ENCODE assay signal across 16 cellular contexts in the genomic region with DNA sequence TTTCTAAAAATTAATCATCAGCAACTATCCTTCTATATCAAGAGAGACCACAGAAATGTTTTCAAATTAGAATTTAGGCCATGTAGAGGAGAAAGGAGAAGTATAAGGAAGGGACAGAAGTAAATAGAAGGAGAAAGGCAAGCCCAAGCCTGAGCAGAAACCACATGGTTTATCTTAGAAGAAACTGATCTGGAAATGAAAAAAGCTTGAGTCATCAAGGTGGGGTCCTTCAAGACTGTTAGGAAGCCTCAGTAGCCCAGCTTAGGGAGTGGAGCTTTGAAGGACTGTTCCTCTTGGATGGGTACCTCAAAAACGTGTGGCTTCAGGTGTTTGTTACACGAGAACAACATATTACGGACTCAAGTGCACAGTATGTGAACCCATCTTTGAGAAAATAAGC. TPM values are rescaled to one million over a fixed set of nuclear protein-coding genes. Genes with fewer than 3 reads are reported as not detected.
"Had no signal": no experiment of that assay in that cellular context is flagged by ENCODE, and none has a peak within 500 bp of the region (broad histone marks: within the 10 kb centered on the region; RNA-seq: fewer than 3 reads in every experiment).

No MANE protein-coding gene starts in this region.

- H3K9ac ChIP-seq: parathyroid adenoma had no signal

- DNase-seq: activated CD4-positive, alpha-beta T cell treated with anti-CD3 and anti-CD28 coated beads for 1 hour; activated CD4-positive, alpha-beta T cell treated with anti-CD3 and anti-CD28 coated beads, Interleukin-2, amount 50 U/mL, for 4 hours; activated CD8-positive, alpha-beta memory T cell treated with anti-CD3 and anti-CD28 coated beads, Interleukin-2, amount 10 ng/mL, durations not matched to agents 7 days and 5 days; activated T-cell treated with anti-CD3 and anti-CD28 coated beads, Interleukin-2, amount 50 U/mL, for 24 hours; body of pancreas; effector CD4-positive, alpha-beta T cell; naive B cell; stimulated activated CD4-positive, alpha-beta T cell treated with anti-CD3 and anti-CD28 coated beads, Interleukin-1b, Interleukin-23, amount 100 ng/mL, for 48 hours; stomach; T-helper 2 cell; testis; upper lobe of right lung had no signal

- H3K4me3 ChIP-seq: body of pancreas, coronary artery, gastroesophageal sphincter, lung, stomach, testis, upper lobe of right lung had no signal

- H3K79me2 ChIP-seq: parathyroid adenoma had no signal

- H3K27ac ChIP-seq: body of pancreas, coronary artery, gastroesophageal sphincter, parathyroid adenoma, stomach, testis, upper lobe of right lung had no signal

- ATAC-seq: activated CD8-positive, alpha-beta memory T cell treated with anti-CD3 and anti-CD28 coated beads, Interleukin-2, amount 10 ng/mL, durations not matched to agents 7 days and 5 days; body of pancreas; gastroesophageal sphincter; upper lobe of right lung had no signal

- H3K9me3 ChIP-seq: body of pancreas, gastroesophageal sphincter, stomach, testis, upper lobe of right lung had no signal

- H3K4me1 ChIP-seq: body of pancreas, gastroesophageal sphincter, parathyroid adenoma, stomach, testis, upper lobe of right lung had no signal

- H3K27me3 ChIP-seq: body of pancreas, gastroesophageal sphincter, testis, upper lobe of right lung had no signal

- H3K36me3 ChIP-seq: gastroesophageal sphincter, stomach, upper lobe of right lung had no signal

RNA-seq across cellular contexts. Expression of gene BMX, which starts 4.5 kb away (rescaled TPM):
- total RNA-seq: activated CD8-positive, alpha-beta memory T cell treated with anti-CD3 and anti-CD28 coated beads, Interleukin-2, amount 10 ng/mL, durations not matched to agents 7 days and 5 days had no signal
